ENCODE assay signal across 8 cellular contexts in genomic region chrX:41084360-41085104, GRCh38. TPM values are rescaled to one million over a fixed set of nuclear protein-coding genes. Genes with fewer than 3 reads are reported as not detected.
DNase-seq lines count a peak whose midpoint lies in the region; ATAC-seq, FAIRE-seq and TF ChIP-seq lines count a peak whose summit lies in the region.

No MANE protein-coding gene starts in this region.

- H3K4me3 Mint-ChIP-seq in activated CD4-positive, alpha-beta T cell treated with anti-CD3 and anti-CD28 coated beads for 36 hours = peak overlapping the region; percentile 80

- H3K4me3 ChIP-seq in BE2C (ENCODE audit: low read depth, low read length) = peak overlapping the region; percentile 89
- peak overlapping the region; percentile 71 for H3K4me3 ChIP-seq in choroid plexus epithelial cell (ENCODE audit: low read depth, low read length)
- H3K4me3 ChIP-seq in kidney (ENCODE audit: low read length in 2 of 2) = peak overlapping the region; percentile 78 to 80

- H3K9me3 Mint-ChIP-seq in activated CD4-positive, alpha-beta T cell treated with anti-CD3 and anti-CD28 coated beads for 36 hours (ENCODE audit: low read depth) = no peaks in the 10 kb centered on the region

- no peaks in the 10 kb centered on the region for H3K27me3 ChIP-seq in BE2C

- CTCF ChIA-PET in activated CD4-positive, alpha-beta T cell treated with anti-CD3 and anti-CD28 coated beads for 36 hours (lab: Charles Lee) = interaction anchor here (1.2 kb wide), 1 partner anchor 31 kb away, joined by 4 read pairs; no protein-coding TSS in a partner anchor

- peak; percentile 55 for ATAC-seq in HG03442 (IDR thresholded peaks at IDR 0.05; ENCODE audit: unreplicated experiment)
- ATAC-seq in activated CD4-positive, alpha-beta T cell treated with anti-CD3 and anti-CD28 coated beads for 36 hours = peak; percentile 67

- peak overlapping the region; percentile 99 for H3K27ac Mint-ChIP-seq in activated CD4-positive, alpha-beta T cell treated with anti-CD3 and anti-CD28 coated beads for 36 hours

- peaks cover 10% of the 10 kb centered on the region for H3K36me3 Mint-ChIP-seq in activated CD4-positive, alpha-beta T cell treated with anti-CD3 and anti-CD28 coated beads for 36 hours (ENCODE audit: low read depth)

- peak overlapping the region; percentile 99 to 100 for H3K27ac ChIP-seq in kidney (ENCODE audit: low read depth in 2 of 2, low read length in 2 of 2)

- peaks cover 17% of the 10 kb centered on the region for H3K4me1 Mint-ChIP-seq in activated CD4-positive, alpha-beta T cell treated with anti-CD3 and anti-CD28 coated beads for 36 hours

- DNase-seq in BE2C = peak; percentile 97
- DNase-seq in GM19239 (ENCODE audit: insufficient read length, low spot score) = peak; percentile 28
- DNase-seq in NCI-H510A treated with DMSO at 0.1 percent for 48 hours (lab: John Stamatoyannopoulos, UW) = peak; percentile 98
- DNase-seq in activated CD4-positive, alpha-beta T cell treated with anti-CD3 and anti-CD28 coated beads for 36 hours = peak; percentile 96
- DNase-seq in choroid plexus epithelial cell (ENCODE audit: low read depth) = peak; percentile 97
- DNase-seq in kidney = peak; percentile 99
- peak; percentile 88 to 91 for DNase-seq in stimulated activated CD4-positive, alpha-beta T cell treated with anti-CD3 and anti-CD28 coated beads, Interleukin-15, amount 100 ng/mL, for 1 hour (ENCODE audit: low read depth in 1 of 2, low spot score in 1 of 2)

- TF ChIP-seq CTCF in BE2C (IDR thresholded peaks at IDR 0.05; ENCODE audit: low read depth, low read length) (no peak), choroid plexus epithelial cell (conservative IDR thresholded peaks at IDR 0.05; ENCODE audit: low read depth, low read length) (no peak), kidney (IDR thresholded peaks at IDR 0.05; ENCODE audit: borderline replicate concordance, extremely low read depth, insufficient read depth) (no peak)

- no peaks in the 10 kb centered on the region; the same call in 1 of the 2 replicates for H3K4me1 ChIP-seq in BE2C
- H3K4me1 ChIP-seq in kidney (ENCODE audit: control insufficient read depth in 1 of 2, insufficient read depth in 1 of 2, low read depth in 1 of 2, low read length in 2 of 2) = no peaks in the 10 kb centered on the region

- intact Hi-C loops in activated CD4-positive, alpha-beta T cell treated with anti-CD3 and anti-CD28 coated beads for 36 hours (cut with DNase I, micrococcal nuclease) = loop anchor here (1.0 to 10.0 kb wide), 14 partner anchors 30 to 980 kb away; partner anchors contain the start of genes CXorf38 (in 2 of the 2), ATP6AP2 (in 1 of the 2), DDX3X (in 1 of the 2) and MED14 (in 1 of the 2)
- intact Hi-C loops in kidney (cut with DNase I) = no loop called here

- FAIRE-seq in GM19239 (lab: Jason Lieb, UNC) (peak; percentile 100), kidney (lab: Jason Lieb, UNC) (peak; percentile 72)

- H3K9ac ChIP-seq in kidney (ENCODE audit: low read length in 2 of 2) = peak overlapping the region; percentile 77 to 87

- H3K36me3 ChIP-seq in BE2C = no peaks in the 10 kb centered on the region; the same call in 1 of the 2 replicates
- H3K36me3 ChIP-seq in kidney (ENCODE audit: control insufficient read depth in 1 of 2, insufficient read depth in 2 of 2, low read length in 2 of 2) = no peaks in the 10 kb centered on the region

- H3K27me3 Mint-ChIP-seq in activated CD4-positive, alpha-beta T cell treated with anti-CD3 and anti-CD28 coated beads for 36 hours = no peaks in the 10 kb centered on the region

- POLR2A ChIA-PET in activated CD4-positive, alpha-beta T cell treated with anti-CD3 and anti-CD28 coated beads for 36 hours (lab: Charles Lee) = interaction anchor here (0.7 to 2.1 kb wide), 5 partner anchors 11 to 349 kb away, joined by 4 to 11 read pairs (median 7); partner anchors contain the start of gene MED14

- H3K9me3 ChIP-seq in BE2C = no peaks in the 10 kb centered on the region
- no peaks in the 10 kb centered on the region for H3K9me3 ChIP-seq in kidney (ENCODE audit: control insufficient read depth in 1 of 2, low read length in 2 of 2)

RNA-seq across cellular contexts. Expression of gene USP9X, which starts 0.7 kb away (rescaled TPM):
- 21.8 TPM for polyA plus RNA-seq in BE2C (2012; ENCODE audit: insufficient read depth, insufficient read length, low read depth)
- 10 to 100 TPM; 53.9 to 60.6 TPM for total RNA-seq in activated CD4-positive, alpha-beta T cell treated with anti-CD3 and anti-CD28 coated beads for 36 hours
- 86.8 TPM for total RNA-seq in kidney
- polyA plus RNA-seq in kidney (ENCODE audit: insufficient read depth, low read depth, low replicate concordance) = 12.0 TPM

Comparison
In these comparisons a context has a peak if more than half of its experiments do, and no peak if none do; other contexts are left out.
1. Peak in every context shown above with its lines: DNase-seq, ATAC-seq, H3K4me3 ChIP-seq and H3K27ac ChIP-seq.
2. DNase-seq: peak in every context shown above with its lines; median percentile 99 in kidney; 98 in NCI-H510A treated with DMSO at 0.1 percent for 48 hours; 97 in BE2C; 97 in choroid plexus epithelial cell; 96 in activated CD4-positive, alpha-beta T cell treated with anti-CD3 and anti-CD28 coated beads for 36 hours; 90 in stimulated activated CD4-positive, alpha-beta T cell treated with anti-CD3 and anti-CD28 coated beads, Interleukin-15, amount 100 ng/mL, for 1 hour; 28 in GM19239.